ENCODE assay signal across 9 cellular contexts in genomic region chr17:8785547-8786412, GRCh38. TPM values are rescaled to one million over a fixed set of nuclear protein-coding genes. Genes with fewer than 3 reads are reported as not detected.
DNase-seq lines count a peak whose midpoint lies in the region; ATAC-seq, FAIRE-seq and TF ChIP-seq lines count a peak whose summit lies in the region.
"Had no signal": no experiment of that assay in that cellular context is flagged by ENCODE, and none has a peak within 500 bp of the region (broad histone marks: within the 10 kb centered on the region; RNA-seq: fewer than 3 reads in every experiment).

No MANE protein-coding gene starts in this region.

- H3K4me1 Mint-ChIP-seq in WTC11: peaks cover 19% of the 10 kb centered on the region

- H3K4me3 Mint-ChIP-seq in WTC11: no peak overlapping the region

- no peak overlapping the region for H3K9ac ChIP-seq in keratinocyte (ENCODE audit: control insufficient read depth, extremely low read depth, insufficient read depth, low read length)

- no peak overlapping the region for H3K4me2 ChIP-seq in keratinocyte (ENCODE audit: control insufficient read depth, extremely low read depth, insufficient read depth, low read depth, low read length)

- H2AFZ ChIP-seq in keratinocyte (ENCODE audit: control insufficient read depth, low read length): no peak overlapping the region

- H3K27me3 ChIP-seq in GM06990 (replicated peaks; ENCODE audit: control insufficient read depth, insufficient read depth, low read length) (no peaks in the 10 kb centered on the region), bronchial epithelial cell (ENCODE audit: control insufficient read depth, insufficient read depth, low read length) (no peaks in the 10 kb centered on the region), keratinocyte (ENCODE audit: control insufficient read depth, extremely low read depth, insufficient read depth, low read length) (no peaks in the 10 kb centered on the region)

- CTCF ChIA-PET in WTC11 (lab: Charles Lee): interaction anchor here (0.5 to 2.9 kb wide), 50 partner anchors 9 to 726 kb away, joined by 3 to 65 read pairs (median 5); partner anchors contain the start of gene MFSD6L

- dilution Hi-C loops in keratinocyte (cut with MboI; ENCODE audit: extremely low pct_ligation_motif_present, low sequenced_read_pairs): no loop called here

- peaks cover 5% of the 10 kb centered on the region for H3K9me3 Mint-ChIP-seq in WTC11

- no peaks in the 10 kb centered on the region for H4K20me1 ChIP-seq in keratinocyte (ENCODE audit: control insufficient read depth, extremely low read depth, insufficient read depth, low read length)

- H3K79me2 ChIP-seq in keratinocyte (ENCODE audit: control insufficient read depth, insufficient read depth, low read length): no peaks in the 10 kb centered on the region

- POLR2A ChIA-PET in WTC11 (lab: Charles Lee): interaction anchor here (1.0 to 1.3 kb wide), 2 partner anchors 18 to 102 kb away, joined by 3 to 4 read pairs; no protein-coding TSS in a partner anchor

- no peaks in the 10 kb centered on the region for H3K9me3 ChIP-seq in keratinocyte (ENCODE audit: control insufficient read depth, low read depth, low read length)

- TF ChIP-seq CTCF in GM06990 (IDR thresholded peaks at IDR 0.05; ENCODE audit: insufficient read depth, low read length, poor library complexity, severe bottlenecking) (peak; percentile 89), NB4 (IDR thresholded peaks at IDR 0.05; ENCODE audit: low read depth, low read length) (peak; percentile 72), WTC11 (IDR thresholded peaks at IDR 0.05) (peak; percentile 87), bronchial epithelial cell (IDR thresholded peaks at IDR 0.05; ENCODE audit: insufficient read depth, low read length, severe bottlenecking) (peak; percentile 96), keratinocyte (optimal IDR thresholded peaks at IDR 0.05 in 1 of 3, IDR thresholded peaks at IDR 0.05 in 1 of 3, conservative IDR thresholded peaks at IDR 0.05 in 1 of 3; ENCODE audit: extremely low read depth in 1 of 3, insufficient read depth in 2 of 3, low read length in 3 of 3) (peak; percentile 85 to 90 (median 86))

- H3K27me3 Mint-ChIP-seq in WTC11 (ENCODE audit: low read depth): no peaks in the 10 kb centered on the region; the same call in 1 of the 2 replicates

- no peaks in the 10 kb centered on the region for H3K4me1 ChIP-seq in keratinocyte (ENCODE audit: control insufficient read depth, extremely low read depth, insufficient read depth, low read length)

- H3K4me3 ChIP-seq in GM06990 (replicated peaks; ENCODE audit: low read depth, low read length) (no peak overlapping the region), NB4 (ENCODE audit: low read depth, low read length) (no peak overlapping the region), bronchial epithelial cell (ENCODE audit: low read depth, low read length) (no peak overlapping the region), keratinocyte (ENCODE audit: control insufficient read depth in 2 of 3, extremely low read depth in 1 of 3, insufficient read depth in 2 of 3, low read depth in 1 of 3, low read length in 3 of 3) (no peak overlapping the region)

- DNase-seq in GM06990 (ENCODE audit: extremely low read depth, insufficient read length) (no peak), NB4 (ENCODE audit: low read depth) (peak; percentile 46), WTC11 (ENCODE audit: low spot score) (peak; percentile 97), bronchial epithelial cell (ENCODE audit: low read depth) (peak; percentile 53), keratinocyte (ENCODE audit: low read depth, low spot score) (no peak)
- DNase-seq in stimulated activated CD4-positive, alpha-beta T cell treated with anti-CD3 and anti-CD28 coated beads, Interleukin-1b, Interleukin-23, amount 100 ng/mL, for 4 hours (ENCODE audit: low read depth in 2 of 2): peak; percentile 51 to 60

- peak; percentile 97 for ATAC-seq in WTC11
- no peak for ATAC-seq in GM21619 (IDR thresholded peaks at IDR 0.05; ENCODE audit: unreplicated experiment)
- ATAC-seq in GM18511 (IDR thresholded peaks at IDR 0.05; ENCODE audit: unreplicated experiment): no peak

- no peaks in the 10 kb centered on the region for H3K36me3 ChIP-seq in GM06990 (ENCODE audit: control insufficient read depth, insufficient read depth, low read length)
- H3K36me3 ChIP-seq in bronchial epithelial cell (ENCODE audit: control insufficient read depth, insufficient read depth, low read length): no peaks in the 10 kb centered on the region
- H3K36me3 ChIP-seq in keratinocyte (ENCODE audit: control insufficient read depth in 2 of 2, extremely low read depth in 1 of 2, insufficient read depth in 2 of 2, low read length in 2 of 2): no peaks in the 10 kb centered on the region

- no peak overlapping the region for H3K27ac ChIP-seq in keratinocyte (ENCODE audit: control insufficient read depth, insufficient read depth, low read length)

- H3K36me3 Mint-ChIP-seq in WTC11: peaks cover 3% of the 10 kb centered on the region

- no peaks in the 10 kb centered on the region for H3K9me1 ChIP-seq in keratinocyte (ENCODE audit: control insufficient read depth, extremely low read depth, insufficient read depth, low read length)

- H3K27ac Mint-ChIP-seq in WTC11: no peak overlapping the region

- no peak for TF ChIP-seq POLR2A in NB4 (IDR thresholded peaks at IDR 0.05; ENCODE audit: extremely low read depth, insufficient read length)

- FAIRE-seq in bronchial epithelial cell (lab: Jason Lieb, UNC) (no peak), keratinocyte (lab: Jason Lieb, UNC) (peak; percentile 67)
- FAIRE-seq: frontal cortex had no signal

TF ChIP-seq in WTC11, 78 proteins besides CTCF, POLR2A, EP300 and RAD21:
- no peak for TF ChIP-seq KAT7 (CRISPR knock-in tag; IDR thresholded peaks at IDR 0.05; ENCODE audit: borderline replicate concordance)

RNA-seq across cellular contexts. Expression of gene MFSD6L, which starts 13.4 kb away (rescaled TPM):
- 4.0 to 5.2 TPM (median 4.5 TPM) in 3 replicates for total RNA-seq in WTC11 (2021)
- total RNA-seq in bronchial epithelial cell: 0.13 TPM in 1 of 2 replicates, not detected in the other
- polyA plus RNA-seq in keratinocyte: not detected in 3 replicates
- not detected for polyA plus RNA-seq in keratinocyte (2011; ENCODE audit: low read depth)
- polyA plus RNA-seq in keratinocyte (2011; cell fraction: cytosol; rRNA removed): not detected in 2 replicates
- polyA plus RNA-seq in keratinocyte (2011; cell fraction: nucleus; rRNA removed): not detected in 2 replicates
- not detected in 2 replicates for polyA plus RNA-seq in keratinocyte (2012; ENCODE audit: low replicate concordance)
- not detected in 3 replicates for polyA minus RNA-seq in keratinocyte
- polyA minus RNA-seq in keratinocyte (2011; cell fraction: cytosol; rRNA and poly(A)+ RNA removed): not detected
- not detected in 2 replicates for polyA minus RNA-seq in keratinocyte (2011; cell fraction: nucleus; rRNA and poly(A)+ RNA removed)
- total RNA-seq: frontal cortex had no signal

RNA-seq across cellular contexts. Expression of gene SPDYE4, which starts 27.4 kb away (rescaled TPM):
- not detected in 3 replicates for total RNA-seq in WTC11 (2021)
- total RNA-seq in bronchial epithelial cell: not detected in 2 replicates
- not detected in 3 replicates for polyA plus RNA-seq in keratinocyte
- not detected for polyA plus RNA-seq in keratinocyte (2011; ENCODE audit: low read depth)
- polyA plus RNA-seq in keratinocyte (2011; cell fraction: cytosol; rRNA removed): not detected in 2 replicates
- not detected in 2 replicates for polyA plus RNA-seq in keratinocyte (2011; cell fraction: nucleus; rRNA removed)
- polyA plus RNA-seq in keratinocyte (2012; ENCODE audit: low replicate concordance): not detected in 2 replicates
- polyA minus RNA-seq in keratinocyte: not detected in 3 replicates
- not detected for polyA minus RNA-seq in keratinocyte (2011; cell fraction: cytosol; rRNA and poly(A)+ RNA removed)
- polyA minus RNA-seq in keratinocyte (2011; cell fraction: nucleus; rRNA and poly(A)+ RNA removed): not detected in 2 replicates
- total RNA-seq: frontal cortex had no signal

RNA-seq across cellular contexts. Expression of gene CCDC42, which starts 41.1 kb away (rescaled TPM):
- total RNA-seq in WTC11 (2021): not detected in 3 replicates
- not detected in 2 replicates for total RNA-seq in bronchial epithelial cell
- not detected in 3 replicates for polyA plus RNA-seq in keratinocyte
- polyA plus RNA-seq in keratinocyte (2011; ENCODE audit: low read depth): not detected
- polyA plus RNA-seq in keratinocyte (2011; cell fraction: cytosol; rRNA removed): not detected in 2 replicates
- not detected in 2 replicates for polyA plus RNA-seq in keratinocyte (2011; cell fraction: nucleus; rRNA removed)
- polyA plus RNA-seq in keratinocyte (2012; ENCODE audit: low replicate concordance): not detected in 2 replicates
- polyA minus RNA-seq in keratinocyte: not detected in 3 replicates
- polyA minus RNA-seq in keratinocyte (2011; cell fraction: cytosol; rRNA and poly(A)+ RNA removed): not detected
- not detected in 2 replicates for polyA minus RNA-seq in keratinocyte (2011; cell fraction: nucleus; rRNA and poly(A)+ RNA removed)

Comparison
In these comparisons a context has a peak if more than half of its experiments do, and no peak if none do; other contexts are left out.
1. DNase-seq: peak in NB4 (single experiment), WTC11 (single experiment), bronchial epithelial cell (single experiment) and stimulated activated CD4-positive, alpha-beta T cell treated with anti-CD3 and anti-CD28 coated beads, Interleukin-1b, Interleukin-23, amount 100 ng/mL, for 4 hours (2 of 2); none in GM06990 (single experiment) and keratinocyte (single experiment).
2. Peak in every context shown above with its lines, with median percentiles within 50 percentile points of each other: CTCF ChIP-seq.